Comparison of ENCODE assay signal across 12 cellular contexts in the genomic region with DNA sequence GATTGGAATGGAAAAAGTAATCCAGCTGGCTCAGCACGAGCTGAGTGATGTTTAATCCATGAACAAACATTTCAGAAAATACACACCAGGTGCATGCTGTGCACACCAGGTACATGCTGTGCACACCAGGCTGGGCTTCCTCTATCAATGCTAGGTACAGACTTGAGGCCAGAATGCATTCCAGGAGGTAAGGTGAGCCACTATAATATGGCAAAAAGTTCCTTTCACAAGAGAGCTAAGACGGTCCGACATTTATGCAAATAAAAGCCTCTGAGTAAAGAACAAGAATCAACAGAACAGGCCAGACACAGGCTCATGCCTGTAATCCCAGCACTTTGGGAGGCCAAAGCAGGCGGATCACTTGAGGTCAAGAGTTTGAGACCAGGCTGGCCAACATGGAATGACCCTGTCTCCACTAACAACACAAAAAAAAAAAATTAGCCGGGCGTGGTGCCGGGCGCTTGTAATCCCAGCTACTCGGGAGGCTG.
DNase-seq lines count a peak whose midpoint lies in the region; ATAC-seq, FAIRE-seq and TF ChIP-seq lines count a peak whose summit lies in the region.
"Had no signal": no experiment of that assay in that cellular context is flagged by ENCODE, and none has a peak within 500 bp of the region (broad histone marks: within the 10 kb centered on the region; RNA-seq: fewer than 3 reads in every experiment).

No MANE protein-coding gene starts in this region.

- no peaks in the 10 kb centered on the region for H3K27me3 ChIP-seq in HepG2 (ENCODE audit: control insufficient read depth in 1 of 2, insufficient read depth in 2 of 2, low read length in 2 of 2)

- TF ChIP-seq EP300 in HepG2 (IDR thresholded peaks at IDR 0.05; ENCODE audit: low read depth in 2 of 2, low read length in 2 of 2) (peak in 1 of 2 experiments; percentile 56; a peak in 2 of 4 replicates), HepG2 (CRISPR knock-in tag; IDR thresholded peaks at IDR 0.05; ENCODE audit: borderline replicate concordance) (no peak)

- no peak overlapping the region for H3K4me3 ChIP-seq in HepG2 (replicated peaks in 1 of 3; ENCODE audit: insufficient read depth in 1 of 3, low read depth in 2 of 3, low read length in 3 of 3)
- no peak overlapping the region for H3K4me3 ChIP-seq in urinary bladder (ENCODE audit: low read depth, low read length)
- H3K4me3 ChIP-seq: GM12878 had no signal

- H3K9me3 Mint-ChIP-seq in activated naive CD8-positive, alpha-beta T cell (ENCODE audit: low read depth) = no peaks in the 10 kb centered on the region
- no peaks in the 10 kb centered on the region for H3K9me3 Mint-ChIP-seq in activated naive CD8-positive, alpha-beta T cell treated with anti-CD3 and anti-CD28 coated beads, Interleukin-2, amount 50 U/mL, for 24 hours
- H3K9me3 Mint-ChIP-seq: CD8-positive, alpha-beta T cell; T-helper 2 cell treated with Interferon-gamma antibody and Interleukin-4, amounts not matched to agents 5 μg/mL and 100 μg/mL, for 36 hours had no signal

- no TSS peak for BruUV-seq in HepG2 (replicated peaks; lab: Mats Ljungman, UMichigan)

- H3K27ac ChIP-seq in HepG2 (ENCODE audit: extremely low read length, insufficient read depth, low read length) (peak overlapping the region; percentile 50), urinary bladder (ENCODE audit: low read depth) (peak overlapping the region; percentile 48)

- peak overlapping the region; percentile 6; the same call in 1 of the 2 replicates for H3K9ac ChIP-seq in HepG2 (ENCODE audit: insufficient read depth, low read depth, low read length)

- no peaks in the 10 kb centered on the region for H3K9me3 ChIP-seq in HepG2 (ENCODE audit: low read length)

- peaks cover 5% of the 10 kb centered on the region for H3K36me3 Mint-ChIP-seq in activated naive CD8-positive, alpha-beta T cell
- peaks cover 14% of the 10 kb centered on the region for H3K36me3 Mint-ChIP-seq in activated naive CD8-positive, alpha-beta T cell treated with anti-CD3 and anti-CD28 coated beads, Interleukin-2, amount 50 U/mL, for 24 hours (ENCODE audit: low read depth)

- H3K4me1 ChIP-seq in HepG2 (ENCODE audit: insufficient read depth, low read length) = peaks cover 57% of the 10 kb centered on the region
- H3K4me1 ChIP-seq in urinary bladder (ENCODE audit: insufficient read depth) = peaks cover 1% of the 10 kb centered on the region

- no peak overlapping the region for H3K4me3 Mint-ChIP-seq in activated naive CD8-positive, alpha-beta T cell
- H3K4me3 Mint-ChIP-seq in activated naive CD8-positive, alpha-beta T cell treated with anti-CD3 and anti-CD28 coated beads, Interleukin-2, amount 50 U/mL, for 24 hours = no peak overlapping the region
- H3K4me3 Mint-ChIP-seq: CD8-positive, alpha-beta T cell; T-helper 2 cell treated with Interferon-gamma antibody and Interleukin-4, amounts not matched to agents 5 μg/mL and 100 μg/mL, for 36 hours had no signal

- no peak for TF ChIP-seq POLR2A in HepG2 (IDR thresholded peaks at IDR 0.05; ENCODE audit: insufficient read depth in 1 of 2, low read depth in 2 of 2, low read length in 2 of 2)

- H3K27ac Mint-ChIP-seq in activated naive CD8-positive, alpha-beta T cell = peak overlapping the region; percentile 68
- no peak overlapping the region for H3K27ac Mint-ChIP-seq in activated naive CD8-positive, alpha-beta T cell treated with anti-CD3 and anti-CD28 coated beads, Interleukin-2, amount 50 U/mL, for 24 hours
- H3K27ac Mint-ChIP-seq: CD8-positive, alpha-beta T cell; T-helper 2 cell treated with Interferon-gamma antibody and Interleukin-4, amounts not matched to agents 5 μg/mL and 100 μg/mL, for 36 hours had no signal

- POLR2A ChIA-PET in HepG2 (lab: Yijun Ruan, JAX) = interaction anchor here (0.6 to 1.8 kb wide), 3 partner anchors 23 to 163 kb away, joined by 3 to 10 read pairs (median 3); a partner anchor contains a TSS

- peaks cover 4 to 5% of the 10 kb centered on the region in 2 experiments; a peak in 4 of 5 replicates for H3K36me3 ChIP-seq in HepG2 (replicated peaks in 1 of 2; ENCODE audit: control insufficient read depth in 1 of 2, insufficient read depth in 2 of 2, low read length in 2 of 2)
- H3K36me3 ChIP-seq in urinary bladder (ENCODE audit: insufficient read depth) = no peaks in the 10 kb centered on the region

- ATAC-seq in activated naive CD8-positive, alpha-beta T cell treated with anti-CD3 and anti-CD28 coated beads, Interleukin-2, amount 50 U/mL, for 24 hours = no peak
- ATAC-seq in HepG2 (peak; percentile 82), GM19397 (IDR thresholded peaks at IDR 0.05; ENCODE audit: unreplicated experiment) (no peak), HG02970 (IDR thresholded peaks at IDR 0.05; ENCODE audit: low FRiP score, unreplicated experiment) (no peak)
- ATAC-seq: CD8-positive, alpha-beta T cell; GM12878 had no signal

- no peak for TF ChIP-seq CTCF in HepG2 (CRISPR knock-in tag; IDR thresholded peaks at IDR 0.05)

- 4% methylated on average over 9 of the region's 9 CpGs for WGBS in HepG2 (ENCODE audit: low lambda C conversion rate)
- WGBS in urinary bladder = 45% methylated on average over 9 of the region's 9 CpGs

- peak overlapping the region; percentile 48 for H3K4me2 ChIP-seq in HepG2 (ENCODE audit: low read depth, low read length)

- H3K79me2 ChIP-seq in HepG2 (ENCODE audit: insufficient read depth, low read length) = peaks cover 99% of the 10 kb centered on the region

- TF ChIP-seq RAD21 in HepG2 (CRISPR knock-in tag; IDR thresholded peaks at IDR 0.05) = 0 out of 2 replicates have a peak, but pooled peaks have one; percentile 18

- peaks cover 99% of the 10 kb centered on the region for H4K20me1 ChIP-seq in HepG2 (ENCODE audit: insufficient read depth, low read length)

- peak; percentile 98 for FAIRE-seq in HepG2 (lab: Jason Lieb, UNC)
- FAIRE-seq: GM12878 had no signal

- no peak overlapping the region for H2AFZ ChIP-seq in HepG2 (ENCODE audit: low read length)

- CTCF ChIA-PET in HepG2 (lab: Yijun Ruan, JAX; ENCODE audit: low intra/inter-chr PET ratio, low total read pairs) = no interaction called here

- H3K27me3 Mint-ChIP-seq in activated naive CD8-positive, alpha-beta T cell = no peaks in the 10 kb centered on the region
- H3K27me3 Mint-ChIP-seq in activated naive CD8-positive, alpha-beta T cell treated with anti-CD3 and anti-CD28 coated beads, Interleukin-2, amount 50 U/mL, for 24 hours = no peaks in the 10 kb centered on the region

- intact Hi-C loops in HepG2 (cut with micrococcal nuclease; ENCODE audit: unreplicated experiment) = no loop called here

- DNase-seq in activated naive CD8-positive, alpha-beta T cell treated with anti-CD3 and anti-CD28 coated beads, Interleukin-2, amount 50 U/mL, for 24 hours = no peak
- peak; percentile 35 for DNase-seq in SHP77 treated with DMSO at 0.1 percent for 48 hours (lab: John Stamatoyannopoulos, UW)
- peak; percentile 81 for DNase-seq in HepG2 (ENCODE audit: low spot score)
- DNase-seq in H4 (ENCODE audit: low spot score) = no peak
- DNase-seq: CD8-positive, alpha-beta T cell; NK-92 treated with Interleukin-12 subunit alpha and Interleukin-12 subunit beta, amount 100 ng/mL, for 24 hours had no signal

- in situ Hi-C loops in HepG2 (cut with HindIII; ENCODE audit: extremely low pct_ligation_motif_present, low pct_unique_long_range_greater_than_20kb) = no loop called here

- peaks cover 87% of the 10 kb centered on the region for H3K4me1 Mint-ChIP-seq in activated naive CD8-positive, alpha-beta T cell (ENCODE audit: low read depth)
- peaks cover 85% of the 10 kb centered on the region for H3K4me1 Mint-ChIP-seq in activated naive CD8-positive, alpha-beta T cell treated with anti-CD3 and anti-CD28 coated beads, Interleukin-2, amount 50 U/mL, for 24 hours

TF ChIP-seq in HepG2, 621 proteins besides CTCF, POLR2A, EP300 and RAD21 (continues in another document):
- TF ChIP-seq EED (CRISPR knock-in tag; IDR thresholded peaks at IDR 0.05) = 0 out of 2 replicates have a peak, but pooled peaks have one; percentile 22
- TF ChIP-seq ZNF124 (CRISPR knock-in tag; IDR thresholded peaks at IDR 0.05) = peak; percentile 52
- no peak for TF ChIP-seq ELF4 (CRISPR knock-in tag; IDR thresholded peaks at IDR 0.05; ENCODE audit: borderline replicate concordance)
- TF ChIP-seq PITX1 (CRISPR knock-in tag; IDR thresholded peaks at IDR 0.05) = peak; percentile 97
- peak; percentile 9; the same call in 1 of the 2 replicates for TF ChIP-seq LCORL (IDR thresholded peaks at IDR 0.05)
- no peak for TF ChIP-seq LCORL (CRISPR knock-in tag; IDR thresholded peaks at IDR 0.05)
- TF ChIP-seq HDAC2 (CRISPR knock-in tag; IDR thresholded peaks at IDR 0.05) = peak; percentile 47; the same call in 1 of the 2 replicates
- TF ChIP-seq ZNF253 (CRISPR knock-in tag; IDR thresholded peaks at IDR 0.05; ENCODE audit: borderline replicate concordance) = no peak
- 0 out of 2 replicates have a peak, but pooled peaks have one; percentile 70 for TF ChIP-seq ZNF337 (CRISPR knock-in tag; IDR thresholded peaks at IDR 0.05; ENCODE audit: borderline replicate concordance, low read depth)
- 0 out of 2 replicates have a peak, but pooled peaks have one; percentile 37 for TF ChIP-seq SPEN (CRISPR knock-in tag; IDR thresholded peaks at IDR 0.05; ENCODE audit: low read depth)
- TF ChIP-seq SALL1 (CRISPR knock-in tag; IDR thresholded peaks at IDR 0.05) = peak; percentile 35; the same call in 1 of the 2 replicates
- peak; percentile 79 for TF ChIP-seq ZNF121 (CRISPR knock-in tag; IDR thresholded peaks at IDR 0.05)
- no peak for TF ChIP-seq SATB2 (CRISPR knock-in tag; IDR thresholded peaks at IDR 0.05)
- peak; percentile 81; the same call in 1 of the 2 replicates for TF ChIP-seq ZSCAN31 (CRISPR knock-in tag; IDR thresholded peaks at IDR 0.05; ENCODE audit: low read depth)
- TF ChIP-seq FOXP1 (IDR thresholded peaks at IDR 0.05) = no peak
- peak; percentile 50; the same call in 1 of the 2 replicates for TF ChIP-seq FOXP1 (CRISPR knock-in tag; IDR thresholded peaks at IDR 0.05)
- TF ChIP-seq, protein P1, sequence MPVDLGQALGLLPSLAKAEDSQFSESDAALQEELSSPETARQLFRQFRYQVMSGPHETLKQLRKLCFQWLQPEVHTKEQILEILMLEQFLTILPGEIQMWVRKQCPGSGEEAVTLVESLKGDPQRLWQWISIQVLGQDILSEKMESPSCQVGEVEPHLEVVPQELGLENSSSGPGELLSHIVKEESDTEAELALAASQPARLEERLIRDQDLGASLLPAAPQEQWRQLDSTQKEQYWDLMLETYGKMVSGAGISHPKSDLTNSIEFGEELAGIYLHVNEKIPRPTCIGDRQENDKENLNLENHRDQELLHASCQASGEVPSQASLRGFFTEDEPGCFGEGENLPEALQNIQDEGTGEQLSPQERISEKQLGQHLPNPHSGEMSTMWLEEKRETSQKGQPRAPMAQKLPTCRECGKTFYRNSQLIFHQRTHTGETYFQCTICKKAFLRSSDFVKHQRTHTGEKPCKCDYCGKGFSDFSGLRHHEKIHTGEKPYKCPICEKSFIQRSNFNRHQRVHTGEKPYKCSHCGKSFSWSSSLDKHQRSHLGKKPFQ (CRISPR knock-in tag; IDR thresholded peaks at IDR 0.05; ENCODE audit: insufficient replicate concordance) = peak; percentile 92
- peak; percentile 47; the same call in 1 of the 2 replicates for TF ChIP-seq NCOR1 (IDR thresholded peaks at IDR 0.05; ENCODE audit: borderline replicate concordance, low read length)

Comparison
In these comparisons a context has a peak if more than half of its experiments do, and no peak if none do; other contexts are left out.
1. DNase-seq: peak in SHP77 treated with DMSO at 0.1 percent for 48 hours (single experiment) and HepG2 (single experiment); none in activated naive CD8-positive, alpha-beta T cell treated with anti-CD3 and anti-CD28 coated beads, Interleukin-2, amount 50 U/mL, for 24 hours (single experiment) and H4 (single experiment).